ENCODE assay signal across 8 cellular contexts in the genomic region with DNA sequence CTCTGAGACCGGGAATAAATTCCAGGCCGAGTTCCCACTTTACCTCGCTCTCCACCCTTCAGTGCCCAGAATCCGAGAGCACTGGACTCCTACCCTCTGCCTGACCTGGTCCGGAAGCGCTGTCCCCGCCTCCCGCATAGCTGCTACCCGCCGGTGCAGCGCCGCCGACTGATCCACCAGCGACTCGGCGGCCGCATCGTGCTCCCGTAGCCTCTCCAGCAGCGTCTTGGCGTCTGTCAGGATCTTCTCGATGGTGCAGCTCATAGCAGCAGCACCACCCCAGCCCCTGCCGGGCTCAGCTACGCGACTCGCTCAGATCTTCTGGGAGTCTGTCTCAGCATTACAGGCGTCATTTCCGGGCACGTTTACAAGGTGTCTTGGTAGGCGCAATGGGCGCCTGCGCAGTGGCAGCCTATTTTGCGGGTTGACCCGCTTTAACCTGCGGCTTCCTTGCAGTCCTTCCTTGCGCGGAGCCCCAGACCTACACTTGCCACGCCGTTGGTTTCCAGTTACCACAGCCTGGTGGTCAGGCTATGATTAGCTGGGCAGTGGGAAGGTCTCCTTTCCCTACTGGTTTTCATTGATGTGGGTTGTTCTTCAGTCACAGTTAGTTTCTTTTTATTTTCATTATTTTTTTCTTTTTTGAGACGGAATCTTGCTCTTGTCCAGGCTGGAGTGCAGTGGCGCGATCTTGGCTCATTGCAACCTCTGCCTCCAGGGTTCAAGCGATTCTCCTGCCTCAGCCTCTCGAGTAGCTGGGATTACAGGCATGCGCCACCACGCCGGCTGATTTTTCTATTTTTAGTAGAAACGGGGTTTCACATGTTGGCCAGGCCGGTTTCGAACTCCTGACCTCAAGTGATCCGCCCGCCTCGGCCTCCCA. TPM values are rescaled to one million over a fixed set of nuclear protein-coding genes. Genes with fewer than 3 reads are reported as not detected.
DNase-seq lines count a peak whose midpoint lies in the region; ATAC-seq and TF ChIP-seq lines count a peak whose summit lies in the region.

TSS of gene SIKE1 (minus strand) at position 342 of the 883 bp plus-strand sequence. CDS start at position 264, 78 bp downstream.

- TF ChIP-seq CTCF in epithelial cell of proximal tubule (conservative IDR thresholded peaks at IDR 0.05; ENCODE audit: low read depth, low read length) = no peak

- peak within 1 kb of the TSS; percentile 99 for H3K4me3 ChIP-seq in epithelial cell of proximal tubule (ENCODE audit: low read depth, low read length)

- TF ChIP-seq RAD21 in Ishikawa (IDR thresholded peaks at IDR 0.05; ENCODE audit: low read depth) = no peak

- DNase-seq in DMS114 treated with DMSO at 0.1 percent for 48 hours (lab: John Stamatoyannopoulos, UW; ENCODE audit: unreplicated experiment) (peak; percentile 94), OCI-M2 (lab: John Stamatoyannopoulos, UW; ENCODE audit: unreplicated experiment) (peak; percentile 69), activated T-cell treated with anti-CD3 and anti-CD28 coated beads for 48 hours (ENCODE audit: low read depth) (peak; percentile 86), epithelial cell of proximal tubule (ENCODE audit: low read depth) (peak; percentile 75), mucosa of gallbladder (ENCODE audit: low spot score) (peak; percentile 95)
- peak; percentile 87 to 90 for DNase-seq in stimulated activated CD8-positive, alpha-beta memory T cell treated with anti-CD3 and anti-CD28 coated beads, Interleukin-4, amount 100 ng/mL, for 4 hours (ENCODE audit: low read depth in 2 of 2, low spot score in 1 of 2)

- ATAC-seq in GM21576 (IDR thresholded peaks at IDR 0.05; ENCODE audit: unreplicated experiment) = peak; percentile 99

- no peak for TF ChIP-seq EP300 in Ishikawa (IDR thresholded peaks at IDR 0.05; ENCODE audit: borderline replicate concordance)

TF ChIP-seq in Ishikawa, 13 proteins besides CTCF, POLR2A, EP300 and RAD21:
- TF ChIP-seq ZBTB7A (IDR thresholded peaks at IDR 0.05; ENCODE audit: low read depth) (no peak), CREB1 (IDR thresholded peaks at IDR 0.05; ENCODE audit: low read depth) (peak; percentile 89), TAF1 (IDR thresholded peaks at IDR 0.05; ENCODE audit: low read depth) (peak; percentile 81; the same call in 1 of the 2 replicates), MAX (IDR thresholded peaks at IDR 0.05) (peak; percentile 73)

RNA-seq across cellular contexts. Expression of gene SIKE1, which starts in this region (rescaled TPM):
- 34.8 and 56.6 TPM in 2 replicates for total RNA-seq in epithelial cell of proximal tubule
- 36.9 TPM for total RNA-seq in mucosa of gallbladder

Comparison
In these comparisons a context has a peak if more than half of its experiments do, and no peak if none do; other contexts are left out.
1. Peak in every context shown above with its lines: DNase-seq, ATAC-seq and H3K4me3 ChIP-seq.